In the genomic region with DNA sequence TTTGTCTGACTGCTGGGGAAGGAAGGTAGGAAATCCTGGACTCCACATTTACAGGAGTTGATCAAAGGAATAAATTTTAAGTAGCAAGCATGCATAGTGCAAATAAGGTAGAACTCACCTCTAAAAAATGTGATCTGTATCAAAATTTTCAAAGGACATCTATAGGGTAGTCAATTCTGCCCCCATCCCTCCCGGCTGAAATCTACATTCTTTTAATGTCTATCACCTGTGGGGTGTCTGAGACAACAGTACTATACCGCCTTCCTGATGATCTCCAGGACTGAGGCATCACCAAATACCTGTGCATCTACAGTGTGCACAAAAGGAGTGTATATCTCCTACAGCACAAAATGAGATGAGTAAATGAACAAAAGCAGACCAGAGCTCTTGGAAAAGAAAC, we compare ENCODE assay signal across 1 cellular context.
TF ChIP-seq lines count a peak whose summit lies in the region.

No MANE protein-coding gene starts in this region.

TF ChIP-seq in SK-N-SH treated with all-trans-retinoic acid at 6 μM for 48 hours, 23 proteins besides CTCF, POLR2A, EP300 and RAD21:
- TF ChIP-seq ZNF8 (CRISPR knock-in tag; IDR thresholded peaks at IDR 0.05): no peak
- no peak for TF ChIP-seq ZNF70 (CRISPR knock-in tag; IDR thresholded peaks at IDR 0.05)
- TF ChIP-seq CSRNP3 (CRISPR knock-in tag; IDR thresholded peaks at IDR 0.05): no peak
- no peak for TF ChIP-seq TSHZ2 (CRISPR knock-in tag; IDR thresholded peaks at IDR 0.05)
- TF ChIP-seq PPARA (CRISPR knock-in tag; IDR thresholded peaks at IDR 0.05; ENCODE audit: borderline replicate concordance): no peak
- TF ChIP-seq ARNTL (CRISPR knock-in tag; IDR thresholded peaks at IDR 0.05; ENCODE audit: borderline replicate concordance, low read depth): no peak
- no peak for TF ChIP-seq GLIS3 (CRISPR knock-in tag; IDR thresholded peaks at IDR 0.05)
